In genomic region chr7:64098-64521, GRCh38 we compare ENCODE assay signal across 8 cellular contexts.
A peak's percentile ranks its signal among the peaks of the same experiment; 100 is the strongest.
DNase-seq lines count a peak whose midpoint lies in the region; ATAC-seq and TF ChIP-seq lines count a peak whose summit lies in the region.

No MANE protein-coding gene starts in this region.

- H3K27ac ChIP-seq in fibroblast of lung (ENCODE audit: insufficient read depth, low read length) (no peak overlapping the region), neural cell (ENCODE audit: low read length) (no peak overlapping the region)

- no peaks in the 10 kb centered on the region for H3K4me1 ChIP-seq in fibroblast of lung (ENCODE audit: control insufficient read depth, extremely low read depth, insufficient read depth, low read length)

- H3F3A ChIP-seq in neural cell (ENCODE audit: insufficient read depth, low read length, poor library complexity, severe bottlenecking): no peaks in the 10 kb centered on the region

- no peak for TF ChIP-seq EP300 in neural cell (conservative IDR thresholded peaks at IDR 0.05; ENCODE audit: poor library complexity, severe bottlenecking)

- no peaks in the 10 kb centered on the region for H4K20me1 ChIP-seq in fibroblast of lung (ENCODE audit: control insufficient read depth, extremely low read depth, insufficient read depth, low read length)
- no peaks in the 10 kb centered on the region for H4K20me1 ChIP-seq in neural cell (ENCODE audit: insufficient read depth)

- no peak for ATAC-seq in GM21723 (IDR thresholded peaks at IDR 0.05; ENCODE audit: unreplicated experiment)
- no peak for ATAC-seq in GM21737 (IDR thresholded peaks at IDR 0.05; ENCODE audit: unreplicated experiment)

- peak; percentile 32 for DNase-seq in COLO829 (ENCODE audit: low spot score)
- peak; percentile 36 for DNase-seq in HS-5 (ENCODE audit: low read depth)
- DNase-seq in SHP77 treated with DMSO at 0.1 percent for 48 hours (lab: John Stamatoyannopoulos, UW): peak; percentile 44
- peak; percentile 61 to 64 for DNase-seq in fibroblast of lung (ENCODE audit: low read depth in 2 of 2)
- no peak for DNase-seq in germinal center (ENCODE audit: low spot score)

- no peak overlapping the region for H3K4me2 ChIP-seq in fibroblast of lung (ENCODE audit: extremely low read depth, insufficient read depth, low read length)
- H3K4me2 ChIP-seq in neural cell (ENCODE audit: low read length): no peak overlapping the region

- H3K9me2 ChIP-seq in neural cell (ENCODE audit: insufficient read depth, low read length): no peaks in the 10 kb centered on the region

- H3K36me3 ChIP-seq in fibroblast of lung (ENCODE audit: control insufficient read depth, insufficient read depth, low read length): no peaks in the 10 kb centered on the region
- H3K36me3 ChIP-seq in neural cell (ENCODE audit: insufficient read depth, low read length): no peaks in the 10 kb centered on the region

- no peaks in the 10 kb centered on the region for H3K27me3 ChIP-seq in fibroblast of lung (ENCODE audit: control insufficient read depth, insufficient read depth, low read length)
- H3K27me3 ChIP-seq in neural cell (ENCODE audit: insufficient read depth, low read depth, low read length): no peaks in the 10 kb centered on the region

- peak; percentile 83 for TF ChIP-seq RAD21 in neural cell (conservative IDR thresholded peaks at IDR 0.05)

- H2AFZ ChIP-seq in fibroblast of lung (ENCODE audit: low read length) (no peak overlapping the region), neural cell (ENCODE audit: low read depth, low read length) (no peak overlapping the region)

- H3K9me3 ChIP-seq in fibroblast of lung (ENCODE audit: control insufficient read depth, insufficient read depth, low read depth, low read length): no peaks in the 10 kb centered on the region
- no peaks in the 10 kb centered on the region for H3K9me3 ChIP-seq in neural cell (ENCODE audit: low read length)

- no peaks in the 10 kb centered on the region for H3K79me2 ChIP-seq in fibroblast of lung (ENCODE audit: control insufficient read depth, insufficient read depth, low read length)
- no peaks in the 10 kb centered on the region for H3K79me2 ChIP-seq in neural cell (replicated peaks; ENCODE audit: insufficient read depth, low read length)

- no peak overlapping the region for H3K4me3 ChIP-seq in fibroblast of lung (replicated peaks in 1 of 4; ENCODE audit: control extremely low read depth in 1 of 4, insufficient read depth in 1 of 4, low read depth in 3 of 4, low read length in 4 of 4)
- no peak overlapping the region for H3K4me3 ChIP-seq in neural cell (ENCODE audit: low read length)

- H3K9ac ChIP-seq in fibroblast of lung (ENCODE audit: insufficient read depth, low read length) (no peak overlapping the region), neural cell (ENCODE audit: low read length) (peak overlapping the region; percentile 0)

- TF ChIP-seq CTCF in fibroblast of lung (conservative IDR thresholded peaks at IDR 0.05 in 1 of 2, IDR thresholded peaks at IDR 0.05 in 1 of 2; ENCODE audit: low read depth in 1 of 2, low read length in 2 of 2): peak; percentile 53 to 68
- TF ChIP-seq CTCF in neural cell (IDR thresholded peaks at IDR 0.05; ENCODE audit: poor library complexity, severe bottlenecking): peak; percentile 82

TF ChIP-seq in neural cell, 6 proteins besides CTCF, POLR2A, EP300 and RAD21:
- TF ChIP-seq TAF1 (IDR thresholded peaks at IDR 0.05; ENCODE audit: low read depth) (no peak), MXI1 (conservative IDR thresholded peaks at IDR 0.05; ENCODE audit: poor library complexity, severe bottlenecking) (no peak), SMC3 (conservative IDR thresholded peaks at IDR 0.05; ENCODE audit: poor library complexity) (peak; percentile 85)
- TF ChIP-seq, protein P1, sequence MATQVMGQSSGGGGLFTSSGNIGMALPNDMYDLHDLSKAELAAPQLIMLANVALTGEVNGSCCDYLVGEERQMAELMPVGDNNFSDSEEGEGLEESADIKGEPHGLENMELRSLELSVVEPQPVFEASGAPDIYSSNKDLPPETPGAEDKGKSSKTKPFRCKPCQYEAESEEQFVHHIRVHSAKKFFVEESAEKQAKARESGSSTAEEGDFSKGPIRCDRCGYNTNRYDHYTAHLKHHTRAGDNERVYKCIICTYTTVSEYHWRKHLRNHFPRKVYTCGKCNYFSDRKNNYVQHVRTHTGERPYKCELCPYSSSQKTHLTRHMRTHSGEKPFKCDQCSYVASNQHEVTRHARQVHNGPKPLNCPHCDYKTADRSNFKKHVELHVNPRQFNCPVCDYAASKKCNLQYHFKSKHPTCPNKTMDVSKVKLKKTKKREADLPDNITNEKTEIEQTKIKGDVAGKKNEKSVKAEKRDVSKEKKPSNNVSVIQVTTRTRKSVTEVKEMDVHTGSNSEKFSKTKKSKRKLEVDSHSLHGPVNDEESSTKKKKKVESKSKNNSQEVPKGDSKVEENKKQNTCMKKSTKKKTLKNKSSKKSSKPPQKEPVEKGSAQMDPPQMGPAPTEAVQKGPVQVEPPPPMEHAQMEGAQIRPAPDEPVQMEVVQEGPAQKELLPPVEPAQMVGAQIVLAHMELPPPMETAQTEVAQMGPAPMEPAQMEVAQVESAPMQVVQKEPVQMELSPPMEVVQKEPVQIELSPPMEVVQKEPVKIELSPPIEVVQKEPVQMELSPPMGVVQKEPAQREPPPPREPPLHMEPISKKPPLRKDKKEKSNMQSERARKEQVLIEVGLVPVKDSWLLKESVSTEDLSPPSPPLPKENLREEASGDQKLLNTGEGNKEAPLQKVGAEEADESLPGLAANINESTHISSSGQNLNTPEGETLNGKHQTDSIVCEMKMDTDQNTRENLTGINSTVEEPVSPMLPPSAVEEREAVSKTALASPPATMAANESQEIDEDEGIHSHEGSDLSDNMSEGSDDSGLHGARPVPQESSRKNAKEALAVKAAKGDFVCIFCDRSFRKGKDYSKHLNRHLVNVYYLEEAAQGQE (IDR thresholded peaks at IDR 0.05; ENCODE audit: borderline replicate concordance): no peak
